9 cellular contexts compared by ENCODE assay signal in genomic region chr11:7143908-7144307, GRCh38. TPM values are rescaled to one million over a fixed set of nuclear protein-coding genes. Genes with fewer than 3 reads are reported as not detected.
DNase-seq lines count a peak whose midpoint lies in the region; ATAC-seq and TF ChIP-seq lines count a peak whose summit lies in the region.
"Had no signal": no experiment of that assay in that cellular context is flagged by ENCODE, and none has a peak within 500 bp of the region (broad histone marks: within the 10 kb centered on the region; RNA-seq: fewer than 3 reads in every experiment).

No MANE protein-coding gene starts in this region.

- no peak for DNase-seq in activated CD8-positive, alpha-beta T cell treated with anti-CD3 and anti-CD28 coated beads for 36 hours
- no peak for DNase-seq in activated CD8-positive, alpha-beta T cell treated with anti-CD3 and anti-CD28 coated beads, Interleukin-2, amount 10 ng/mL, durations not matched to agents 7 days and 5 days
- peak; percentile 8 for DNase-seq in OCI-LY7 (ENCODE audit: low spot score)
- peak; percentile 34 for DNase-seq in fibroblast of villous mesenchyme (ENCODE audit: low read depth)
- peak; percentile 6 for DNase-seq in stromal cell of bone marrow (ENCODE audit: low read depth)
- DNase-seq in activated effector memory CD4-positive, alpha-beta T cell treated with anti-CD3 and anti-CD28 coated beads, Interleukin-2, amount 50 U/mL, for 16 hours = no peak
- no peak for DNase-seq in HUDEP-2 (lab: John Stamatoyannopoulos, UW; ENCODE audit: unreplicated experiment in 76 of 76)
- DNase-seq: stimulated activated CD4-positive, alpha-beta T cell treated with anti-CD3 and anti-CD28 coated beads, Interleukin-2, amount 100 ng/mL, for 24 hours had no signal

- H3K9me3 ChIP-seq in OCI-LY7 (ENCODE audit: low read length) = no peaks in the 10 kb centered on the region

- intact Hi-C loops in activated CD8-positive, alpha-beta T cell treated with anti-CD3 and anti-CD28 coated beads for 36 hours (cut with micrococcal nuclease) = no loop called here
- intact Hi-C loops in OCI-LY7 (cut with micrococcal nuclease; ENCODE audit: unreplicated experiment) = no loop called here

- POLR2A ChIA-PET in activated CD8-positive, alpha-beta T cell treated with anti-CD3 and anti-CD28 coated beads for 36 hours (lab: Charles Lee) = interaction anchor here (0.5 to 0.6 kb wide), 2 partner anchors 9 to 765 kb away, joined by 3 to 8 read pairs; no protein-coding TSS in a partner anchor
- POLR2A ChIA-PET in activated CD8-positive, alpha-beta T cell treated with anti-CD3 and anti-CD28 coated beads, Interleukin-2, amount 10 ng/mL, durations not matched to agents 7 days and 5 days (lab: Charles Lee) = no interaction called here
- POLR2A ChIA-PET in OCI-LY7 (lab: Charles Lee) = interaction anchor here (0.5 to 0.7 kb wide), 3 partner anchors 208 to 1563 kb away, joined by 3 read pairs; partner anchors contain the start of gene OR52B6

- H3K4me3 Mint-ChIP-seq in activated CD8-positive, alpha-beta T cell treated with anti-CD3 and anti-CD28 coated beads for 36 hours = no peak overlapping the region
- H3K4me3 Mint-ChIP-seq in activated CD8-positive, alpha-beta T cell treated with anti-CD3 and anti-CD28 coated beads, Interleukin-2, amount 10 ng/mL, durations not matched to agents 7 days and 5 days = no peak overlapping the region

- H3K9me3 Mint-ChIP-seq in activated CD8-positive, alpha-beta T cell treated with anti-CD3 and anti-CD28 coated beads for 36 hours = peaks cover 1% of the 10 kb centered on the region
- H3K9me3 Mint-ChIP-seq in activated CD8-positive, alpha-beta T cell treated with anti-CD3 and anti-CD28 coated beads, Interleukin-2, amount 10 ng/mL, durations not matched to agents 7 days and 5 days (ENCODE audit: insufficient read depth) = peaks cover 6% of the 10 kb centered on the region

- no peaks in the 10 kb centered on the region for H3K9me2 ChIP-seq in OCI-LY7 (ENCODE audit: insufficient read depth, low read length)

- no peaks in the 10 kb centered on the region for H3K4me1 Mint-ChIP-seq in activated CD8-positive, alpha-beta T cell treated with anti-CD3 and anti-CD28 coated beads for 36 hours (ENCODE audit: low read depth)
- no peaks in the 10 kb centered on the region for H3K4me1 Mint-ChIP-seq in activated CD8-positive, alpha-beta T cell treated with anti-CD3 and anti-CD28 coated beads, Interleukin-2, amount 10 ng/mL, durations not matched to agents 7 days and 5 days (ENCODE audit: low read depth)

- no peak overlapping the region for H2AFZ ChIP-seq in OCI-LY7 (ENCODE audit: low read length)

- peaks cover 4% of the 10 kb centered on the region for H3K27me3 Mint-ChIP-seq in activated CD8-positive, alpha-beta T cell treated with anti-CD3 and anti-CD28 coated beads for 36 hours
- no peaks in the 10 kb centered on the region for H3K27me3 Mint-ChIP-seq in activated CD8-positive, alpha-beta T cell treated with anti-CD3 and anti-CD28 coated beads, Interleukin-2, amount 10 ng/mL, durations not matched to agents 7 days and 5 days (ENCODE audit: low read depth)

- no peak overlapping the region for H3K4me3 ChIP-seq in OCI-LY7 (ENCODE audit: low read depth, low read length, poor library complexity, severe bottlenecking)
- no peak overlapping the region for H3K4me3 ChIP-seq in fibroblast of villous mesenchyme (ENCODE audit: low read depth, low read length)

- H3K79me2 ChIP-seq in OCI-LY7 (ENCODE audit: insufficient read depth, low read depth, low read length) = no peaks in the 10 kb centered on the region

- no peak overlapping the region for H3K27ac Mint-ChIP-seq in activated CD8-positive, alpha-beta T cell treated with anti-CD3 and anti-CD28 coated beads for 36 hours
- H3K27ac Mint-ChIP-seq in activated CD8-positive, alpha-beta T cell treated with anti-CD3 and anti-CD28 coated beads, Interleukin-2, amount 10 ng/mL, durations not matched to agents 7 days and 5 days = no peak overlapping the region

- no peaks in the 10 kb centered on the region for H4K20me1 ChIP-seq in OCI-LY7 (ENCODE audit: insufficient read depth, low read length)

- CTCF ChIA-PET in activated CD8-positive, alpha-beta T cell treated with anti-CD3 and anti-CD28 coated beads for 36 hours (lab: Charles Lee) = interaction anchor here (1.0 to 1.2 kb wide), 2 partner anchors 135 to 297 kb away, joined by 4 read pairs; no protein-coding TSS in a partner anchor
- CTCF ChIA-PET in activated CD8-positive, alpha-beta T cell treated with anti-CD3 and anti-CD28 coated beads, Interleukin-2, amount 10 ng/mL, durations not matched to agents 7 days and 5 days (lab: Charles Lee) = no interaction called here
- CTCF ChIA-PET in OCI-LY7 (lab: Charles Lee; ENCODE audit: unreplicated experiment) = no interaction called here

- no peaks in the 10 kb centered on the region for H3K4me1 ChIP-seq in OCI-LY7 (ENCODE audit: insufficient read depth, low read length, poor library complexity, severe bottlenecking)

- peak; percentile 15 for TF ChIP-seq CTCF in activated CD8-positive, alpha-beta T cell treated with anti-CD3 and anti-CD28 coated beads for 36 hours (IDR thresholded peaks at IDR 0.05)
- TF ChIP-seq CTCF in OCI-LY7 (conservative IDR thresholded peaks at IDR 0.05; ENCODE audit: low read length) (peak; percentile 59), fibroblast of villous mesenchyme (IDR thresholded peaks at IDR 0.05; ENCODE audit: insufficient read depth, low read depth, low read length) (peak; percentile 47)

- no peak overlapping the region for H3K4me2 ChIP-seq in OCI-LY7 (ENCODE audit: low read length)

- H3K36me3 ChIP-seq in OCI-LY7 (ENCODE audit: insufficient read depth, low read length) = no peaks in the 10 kb centered on the region

- no peak for ATAC-seq in activated CD8-positive, alpha-beta T cell treated with anti-CD3 and anti-CD28 coated beads for 36 hours
- ATAC-seq in activated CD8-positive, alpha-beta T cell treated with anti-CD3 and anti-CD28 coated beads, Interleukin-2, amount 10 ng/mL, durations not matched to agents 7 days and 5 days = no peak
- ATAC-seq in GM21737 (IDR thresholded peaks at IDR 0.05; ENCODE audit: unreplicated experiment) = no peak

- no peak overlapping the region for H3K27ac ChIP-seq in OCI-LY7 (ENCODE audit: low read depth, low read length, poor library complexity, severe bottlenecking)

- H3K36me3 Mint-ChIP-seq in activated CD8-positive, alpha-beta T cell treated with anti-CD3 and anti-CD28 coated beads for 36 hours (ENCODE audit: low read depth) = no peaks in the 10 kb centered on the region
- H3K36me3 Mint-ChIP-seq in activated CD8-positive, alpha-beta T cell treated with anti-CD3 and anti-CD28 coated beads, Interleukin-2, amount 10 ng/mL, durations not matched to agents 7 days and 5 days (ENCODE audit: low read depth) = no peaks in the 10 kb centered on the region

- BruUV-seq in OCI-LY7 (replicated peaks; lab: Mats Ljungman, UMichigan) = no TSS peak

RNA-seq across cellular contexts. Expression of gene RBMXL2, which starts 55.1 kb away (rescaled TPM):
- not detected for total RNA-seq in activated CD8-positive, alpha-beta T cell treated with anti-CD3 and anti-CD28 coated beads for 36 hours
- total RNA-seq in activated CD8-positive, alpha-beta T cell treated with anti-CD3 and anti-CD28 coated beads, Interleukin-2, amount 10 ng/mL, durations not matched to agents 7 days and 5 days = not detected
- total RNA-seq in OCI-LY7 (2014; rRNA removed; shearing (Covaris generic)) = 2.3 TPM in 2 replicates
- total RNA-seq in OCI-LY7 (2022) (2.7 and 2.9 TPM in 2 replicates), fibroblast of villous mesenchyme (under 0.01 TPM in 1 of 2 replicates, not detected in the other)

Comparison
In these comparisons a context has a peak if more than half of its experiments do, and no peak if none do; other contexts are left out.
1. DNase-seq: peak in OCI-LY7 (single experiment), fibroblast of villous mesenchyme (single experiment) and stromal cell of bone marrow (single experiment); none in activated CD8-positive, alpha-beta T cell treated with anti-CD3 and anti-CD28 coated beads for 36 hours (single experiment), activated CD8-positive, alpha-beta T cell treated with anti-CD3 and anti-CD28 coated beads, Interleukin-2, amount 10 ng/mL, durations not matched to agents 7 days and 5 days (single experiment), activated effector memory CD4-positive, alpha-beta T cell treated with anti-CD3 and anti-CD28 coated beads, Interleukin-2, amount 50 U/mL, for 16 hours (single experiment) and HUDEP-2 (0 of 76).
2. Peak in every context shown above with its lines, with median percentiles within 50 percentile points of each other: CTCF ChIP-seq.